In genomic region chr10:21281765-21282484, GRCh38 we compare ENCODE assay signal across 25 cellular contexts.
A peak's percentile ranks its signal among the peaks of the same experiment; 100 is the strongest.
DNase-seq lines count a peak whose midpoint lies in the region; ATAC-seq, FAIRE-seq and TF ChIP-seq lines count a peak whose summit lies in the region.
"Had no signal": no experiment of that assay in that cellular context is flagged by ENCODE, and none has a peak within 500 bp of the region (broad histone marks: within the 10 kb centered on the region; RNA-seq: fewer than 3 reads in every experiment).

No MANE protein-coding gene starts in this region.

- H3K9me3 ChIP-seq in iPS DF 6.9 (ENCODE audit: control insufficient read depth, insufficient read depth, low read length) (no peaks in the 10 kb centered on the region), neural progenitor cell (ENCODE audit: low read depth) (no peaks in the 10 kb centered on the region)
- H3K9me3 ChIP-seq: uterus had no signal

- WGBS in iPS DF 6.9 (ENCODE audit: insufficient coverage, insufficient read length), result no CpG with 5 or more reads among the region's 8 CpGs

- peak overlapping the region; percentile 76 for H3K4me2 ChIP-seq in neural progenitor cell

- H3K36me3 ChIP-seq in H7 (replicated peaks; ENCODE audit: control insufficient read depth, insufficient read depth, low read length), result no peaks in the 10 kb centered on the region
- no peaks in the 10 kb centered on the region for H3K36me3 ChIP-seq in iPS DF 6.9 (ENCODE audit: control insufficient read depth, insufficient read depth, low read length)
- H3K36me3 ChIP-seq in neural progenitor cell, result no peaks in the 10 kb centered on the region
- H3K36me3 ChIP-seq: uterus had no signal

- ATAC-seq in HG02678 (IDR thresholded peaks at IDR 0.05; ENCODE audit: unreplicated experiment), result no peak
- ATAC-seq in GM19351 (IDR thresholded peaks at IDR 0.05; ENCODE audit: unreplicated experiment), result no peak
- ATAC-seq: activated CD8-positive, alpha-beta memory T cell treated with anti-CD3 and anti-CD28 coated beads, Interleukin-2, amount 10 ng/mL, durations not matched to agents 7 days and 5 days; esophagus mucosa; naive thymus-derived CD8-positive, alpha-beta T cell; stimulated activated effector memory CD8-positive, alpha-beta T cell treated with anti-CD3 and anti-CD28 coated beads, Interleukin-12 subunit alpha, Interleukin-12 subunit beta, amount 100 ng/mL, for 72 hours had no signal

- intact Hi-C loops in activated T-helper 2 cell treated with anti-CD3 and anti-CD28 coated beads, Interferon-gamma antibody, Interleukin-2, Interleukin-4, amounts not matched to agents 10 μg/mL and 5 μg/mL and 100 μg/mL, durations not matched to agents 14 hours and 24 hours and 36 hours (cut with micrococcal nuclease), result no loop called here

- peaks cover 4% of the 10 kb centered on the region for H3K9me3 Mint-ChIP-seq in neural progenitor cell
- H3K9me3 Mint-ChIP-seq in activated T-helper 2 cell treated with anti-CD3 and anti-CD28 coated beads, Interferon-gamma antibody, Interleukin-2, Interleukin-4, amounts not matched to agents 10 μg/mL and 5 μg/mL and 100 μg/mL, durations not matched to agents 14 hours and 24 hours and 36 hours, result no peaks in the 10 kb centered on the region
- H3K9me3 Mint-ChIP-seq: activated CD4-positive, alpha-beta T cell treated with anti-CD3 and anti-CD28 coated beads, Interleukin-2, amount 10 ng/mL, durations not matched to agents 7 days and 5 days; activated naive CD4-positive, alpha-beta T cell treated with anti-CD3 and anti-CD28 coated beads, Interleukin-2, amount 50 U/mL, for 24 hours; naive thymus-derived CD8-positive, alpha-beta T cell; stimulated activated effector memory CD8-positive, alpha-beta T cell treated with anti-CD3 and anti-CD28 coated beads, Interleukin-12 subunit alpha, Interleukin-12 subunit beta, amount 100 ng/mL, for 72 hours had no signal

- no peak for FAIRE-seq in RCC 7860 (lab: Jason Lieb, UNC)

- H3K4me1 ChIP-seq in iPS DF 6.9 (ENCODE audit: control insufficient read depth, insufficient read depth, low read length), result peaks cover 10% of the 10 kb centered on the region; the same call in 1 of the 2 replicates
- H3K4me1 ChIP-seq in neural progenitor cell, result peaks cover 43% of the 10 kb centered on the region
- H3K4me1 ChIP-seq: uterus had no signal

- peak overlapping the region; percentile 10 for H3K4me3 Mint-ChIP-seq in neural progenitor cell
- H3K4me3 Mint-ChIP-seq in activated T-helper 2 cell treated with anti-CD3 and anti-CD28 coated beads, Interferon-gamma antibody, Interleukin-2, Interleukin-4, amounts not matched to agents 10 μg/mL and 5 μg/mL and 100 μg/mL, durations not matched to agents 14 hours and 24 hours and 36 hours (ENCODE audit: low read depth), result no peak overlapping the region
- H3K4me3 Mint-ChIP-seq: activated CD4-positive, alpha-beta T cell treated with anti-CD3 and anti-CD28 coated beads, Interleukin-2, amount 10 ng/mL, durations not matched to agents 7 days and 5 days; activated CD8-positive, alpha-beta memory T cell treated with anti-CD3 and anti-CD28 coated beads, Interleukin-2, amount 10 ng/mL, durations not matched to agents 7 days and 5 days; activated naive CD4-positive, alpha-beta T cell treated with anti-CD3 and anti-CD28 coated beads, Interleukin-2, amount 50 U/mL, for 24 hours; CD14-positive monocyte; naive thymus-derived CD8-positive, alpha-beta T cell; stimulated activated effector memory CD8-positive, alpha-beta T cell treated with anti-CD3 and anti-CD28 coated beads, Interleukin-12 subunit alpha, Interleukin-12 subunit beta, amount 100 ng/mL, for 72 hours had no signal

- peaks cover 53% of the 10 kb centered on the region for H3F3A ChIP-seq in neural progenitor cell (ENCODE audit: low read depth)

- H3K4me3 ChIP-seq in H7 (ENCODE audit: insufficient read depth, low read depth, low read length), result no peak overlapping the region
- H3K4me3 ChIP-seq in iPS DF 6.9 (ENCODE audit: low read length), result no peak overlapping the region
- peak overlapping the region; percentile 10 for H3K4me3 ChIP-seq in neural progenitor cell
- H3K4me3 ChIP-seq: uterus had no signal

- TF ChIP-seq CTCF in neural progenitor cell (IDR thresholded peaks at IDR 0.05), result no peak

- H3K9ac ChIP-seq in neural progenitor cell, result no peak overlapping the region

- H3K27me3 ChIP-seq in H7 (ENCODE audit: control insufficient read depth, insufficient read depth, low read length), result no peaks in the 10 kb centered on the region
- no peaks in the 10 kb centered on the region for H3K27me3 ChIP-seq in iPS DF 6.9 (ENCODE audit: control insufficient read depth, insufficient read depth, low read length)
- no peaks in the 10 kb centered on the region for H3K27me3 ChIP-seq in neural progenitor cell
- H3K27me3 ChIP-seq: uterus had no signal

- peaks cover 4% of the 10 kb centered on the region for H3K27me3 Mint-ChIP-seq in neural progenitor cell (ENCODE audit: insufficient read depth, low read depth)
- no peaks in the 10 kb centered on the region for H3K27me3 Mint-ChIP-seq in activated T-helper 2 cell treated with anti-CD3 and anti-CD28 coated beads, Interferon-gamma antibody, Interleukin-2, Interleukin-4, amounts not matched to agents 10 μg/mL and 5 μg/mL and 100 μg/mL, durations not matched to agents 14 hours and 24 hours and 36 hours (ENCODE audit: low read depth)
- H3K27me3 Mint-ChIP-seq: activated CD4-positive, alpha-beta T cell treated with anti-CD3 and anti-CD28 coated beads, Interleukin-2, amount 10 ng/mL, durations not matched to agents 7 days and 5 days; activated CD8-positive, alpha-beta memory T cell treated with anti-CD3 and anti-CD28 coated beads, Interleukin-2, amount 10 ng/mL, durations not matched to agents 7 days and 5 days had no signal

- no peak overlapping the region for H2AFZ ChIP-seq in neural progenitor cell (replicated peaks)

- H3K27ac Mint-ChIP-seq in neural progenitor cell, result peak overlapping the region; percentile 51
- no peak overlapping the region for H3K27ac Mint-ChIP-seq in activated T-helper 2 cell treated with anti-CD3 and anti-CD28 coated beads, Interferon-gamma antibody, Interleukin-2, Interleukin-4, amounts not matched to agents 10 μg/mL and 5 μg/mL and 100 μg/mL, durations not matched to agents 14 hours and 24 hours and 36 hours
- H3K27ac Mint-ChIP-seq: activated CD4-positive, alpha-beta T cell treated with anti-CD3 and anti-CD28 coated beads, Interleukin-2, amount 10 ng/mL, durations not matched to agents 7 days and 5 days; activated CD8-positive, alpha-beta memory T cell treated with anti-CD3 and anti-CD28 coated beads, Interleukin-2, amount 10 ng/mL, durations not matched to agents 7 days and 5 days; activated naive CD4-positive, alpha-beta T cell treated with anti-CD3 and anti-CD28 coated beads, Interleukin-2, amount 50 U/mL, for 24 hours; stimulated activated effector memory CD8-positive, alpha-beta T cell treated with anti-CD3 and anti-CD28 coated beads, Interleukin-12 subunit alpha, Interleukin-12 subunit beta, amount 100 ng/mL, for 72 hours had no signal

- H4K20me1 ChIP-seq in neural progenitor cell (ENCODE audit: low read depth), result peaks cover 5% of the 10 kb centered on the region

- H3K4me1 Mint-ChIP-seq in neural progenitor cell, result peaks cover 54% of the 10 kb centered on the region
- no peaks in the 10 kb centered on the region for H3K4me1 Mint-ChIP-seq in activated T-helper 2 cell treated with anti-CD3 and anti-CD28 coated beads, Interferon-gamma antibody, Interleukin-2, Interleukin-4, amounts not matched to agents 10 μg/mL and 5 μg/mL and 100 μg/mL, durations not matched to agents 14 hours and 24 hours and 36 hours (ENCODE audit: low read depth)
- H3K4me1 Mint-ChIP-seq: activated CD4-positive, alpha-beta T cell treated with anti-CD3 and anti-CD28 coated beads, Interleukin-2, amount 10 ng/mL, durations not matched to agents 7 days and 5 days; activated CD8-positive, alpha-beta memory T cell treated with anti-CD3 and anti-CD28 coated beads, Interleukin-2, amount 10 ng/mL, durations not matched to agents 7 days and 5 days; activated naive CD4-positive, alpha-beta T cell treated with anti-CD3 and anti-CD28 coated beads, Interleukin-2, amount 50 U/mL, for 24 hours; CD14-positive monocyte; naive thymus-derived CD8-positive, alpha-beta T cell; stimulated activated effector memory CD8-positive, alpha-beta T cell treated with anti-CD3 and anti-CD28 coated beads, Interleukin-12 subunit alpha, Interleukin-12 subunit beta, amount 100 ng/mL, for 72 hours had no signal

- H3K27ac ChIP-seq in iPS DF 6.9 (ENCODE audit: low read length), result peak overlapping the region; percentile 98
- H3K27ac ChIP-seq in neural progenitor cell, result peak overlapping the region; percentile 91
- H3K27ac ChIP-seq: uterus, VCaP had no signal

- peaks cover 100% of the 10 kb centered on the region for H3K79me2 ChIP-seq in neural progenitor cell (ENCODE audit: low read depth)

- H3K36me3 Mint-ChIP-seq in neural progenitor cell, result no peaks in the 10 kb centered on the region
- no peaks in the 10 kb centered on the region for H3K36me3 Mint-ChIP-seq in activated T-helper 2 cell treated with anti-CD3 and anti-CD28 coated beads, Interferon-gamma antibody, Interleukin-2, Interleukin-4, amounts not matched to agents 10 μg/mL and 5 μg/mL and 100 μg/mL, durations not matched to agents 14 hours and 24 hours and 36 hours (ENCODE audit: low read depth)
- H3K36me3 Mint-ChIP-seq: activated CD8-positive, alpha-beta memory T cell treated with anti-CD3 and anti-CD28 coated beads, Interleukin-2, amount 10 ng/mL, durations not matched to agents 7 days and 5 days; activated naive CD4-positive, alpha-beta T cell treated with anti-CD3 and anti-CD28 coated beads, Interleukin-2, amount 50 U/mL, for 24 hours; CD14-positive monocyte; naive thymus-derived CD8-positive, alpha-beta T cell; stimulated activated effector memory CD8-positive, alpha-beta T cell treated with anti-CD3 and anti-CD28 coated beads, Interleukin-12 subunit alpha, Interleukin-12 subunit beta, amount 100 ng/mL, for 72 hours had no signal

- DNase-seq in H7 (peak; percentile 50), RCC 7860 (ENCODE audit: low spot score) (peak; percentile 49), iPS DF 6.9 (ENCODE audit: low read depth, low spot score) (peak; percentile 87), neural progenitor cell (ENCODE audit: low spot score) (peak; percentile 81)
- DNase-seq in central memory CD4-positive, alpha-beta T cell, result no peak
- no peak for DNase-seq in activated T-helper 2 cell treated with anti-CD3 and anti-CD28 coated beads, Interferon-gamma antibody, Interleukin-2, Interleukin-4, amounts not matched to agents 10 μg/mL and 5 μg/mL and 100 μg/mL, durations not matched to agents 14 hours and 24 hours and 36 hours (ENCODE audit: low spot score)
- DNase-seq: activated CD4-positive, alpha-beta T cell treated with anti-CD3 and anti-CD28 coated beads, Interleukin-2, amount 10 ng/mL, durations not matched to agents 7 days and 5 days; activated CD8-positive, alpha-beta memory T cell treated with anti-CD3 and anti-CD28 coated beads, Interleukin-2, amount 10 ng/mL, durations not matched to agents 7 days and 5 days; cerebellar nuclear complex; effector memory CD4-positive, alpha-beta T cell; foreskin melanocyte; mesenchymal stem cell; naive thymus-derived CD8-positive, alpha-beta T cell; NCI-H1105; NCI-H2107; NCI-H510A treated with DMSO at 0.1 percent for 48 hours; NK-92 treated with Interleukin-12 subunit alpha and Interleukin-12 subunit beta, amount 100 ng/mL, for 24 hours; uterus had no signal

Comparison
In these comparisons a context has a peak if more than half of its experiments do, and no peak if none do; other contexts are left out.
1. DNase-seq: peak in H7 (single experiment), RCC 7860 (single experiment), iPS DF 6.9 (single experiment) and neural progenitor cell (single experiment); none in central memory CD4-positive, alpha-beta T cell (single experiment) and activated T-helper 2 cell treated with anti-CD3 and anti-CD28 coated beads, Interferon-gamma antibody, Interleukin-2, Interleukin-4, amounts not matched to agents 10 μg/mL and 5 μg/mL and 100 μg/mL, durations not matched to agents 14 hours and 24 hours and 36 hours (single experiment).